In genomic region chr9:35096035-35096849, GRCh38 we compare ENCODE assay signal across 8 cellular contexts. TPM values are rescaled to one million over a fixed set of nuclear protein-coding genes. Genes with fewer than 3 reads are reported as not detected.
DNase-seq lines count a peak whose midpoint lies in the region; ATAC-seq and TF ChIP-seq lines count a peak whose summit lies in the region.

PIGO (minus strand) TSS chr9:35096591; CDS start chr9:35095565, 1,026 bp downstream.

- TF ChIP-seq EP300 in ovary (IDR thresholded peaks at IDR 0.05), result no peak

- H3K4me1 Mint-ChIP-seq in glutamatergic neuron (ENCODE audit: low read depth, unreplicated experiment), result no peaks in the 10 kb centered on the region

- H3K27me3 Mint-ChIP-seq in glutamatergic neuron (ENCODE audit: unreplicated experiment), result no peaks in the 10 kb centered on the region

- peak within 1 kb of the TSS; percentile 91 to 94 for H3K27ac Mint-ChIP-seq in activated naive CD4-positive, alpha-beta T cell treated with anti-CD3 and anti-CD28 coated beads, Interleukin-2, amount 50 U/mL, for 72 hours
- H3K27ac Mint-ChIP-seq in glutamatergic neuron (ENCODE audit: unreplicated experiment), result peak within 1 kb of the TSS; percentile 78

- H3K4me1 ChIP-seq in ovary (ENCODE audit: insufficient read depth), result peaks cover 6% of the 10 kb centered on the region
- peaks cover 0 to 20% (median 10%) of the 10 kb centered on the region in 4 donors for H3K4me1 ChIP-seq in tibial artery

- no peaks in the 10 kb centered on the region for H3K9me3 ChIP-seq in ovary
- H3K9me3 ChIP-seq in tibial artery, result no peaks in the 10 kb centered on the region

- H3K4me3 Mint-ChIP-seq in glutamatergic neuron (ENCODE audit: unreplicated experiment), result peak within 1 kb of the TSS; percentile 89

- no peaks in the 10 kb centered on the region for H3K27me3 ChIP-seq in ovary
- no peaks in the 10 kb centered on the region for H3K27me3 ChIP-seq in tibial artery

- peak within 1 kb of the TSS; percentile 75 to 92 for H3K27ac ChIP-seq in ovary
- H3K27ac ChIP-seq in tibial artery, result peak within 1 kb of the TSS; percentile 94 to 96

- CTCF ChIA-PET in GM10248 (lab: Yijun Ruan, JAX), result interaction anchor here (0.7 to 8.0 kb wide), 33 partner anchors 9 to 561 kb away, joined by 3 to 177 read pairs (median 4); partner anchors contain the start of genes ATOSB, CCDC107, FANCG and RMRP
- CTCF ChIA-PET in HEK293T (lab: Yijun Ruan, JAX), result interaction anchor here (0.9 kb wide), 3 partner anchors 14 to 17 kb away, joined by 3 read pairs; no protein-coding TSS in a partner anchor

- H3K9me3 Mint-ChIP-seq in activated naive CD4-positive, alpha-beta T cell treated with anti-CD3 and anti-CD28 coated beads, Interleukin-2, amount 50 U/mL, for 72 hours, result no peaks in the 10 kb centered on the region
- peaks cover 2% of the 10 kb centered on the region for H3K9me3 Mint-ChIP-seq in glutamatergic neuron (ENCODE audit: unreplicated experiment)

- TF ChIP-seq POLR2A in ovary (IDR thresholded peaks at IDR 0.05), result peak; percentile 45

- peak; percentile 91 to 92 for ATAC-seq in activated naive CD4-positive, alpha-beta T cell treated with anti-CD3 and anti-CD28 coated beads, Interleukin-2, amount 50 U/mL, for 72 hours

- intact Hi-C loops in ovary (cut with DNase I) (loop anchor here in 2 of 4 donors (5.0 kb wide), 1 partner anchor 199 kb away; a partner anchor contains a TSS), tibial artery (cut with DNase I; ENCODE audit: low total_unique reads) (loop anchor here (5.0 kb wide), 1 partner anchor 194 kb away; no protein-coding TSS in a partner anchor)

- DNase-seq in GM10248 (ENCODE audit: extremely low spot score), result peak; percentile 89
- peak; percentile 86 for DNase-seq in HEK293T (ENCODE audit: extremely low spot score)
- peak; percentile 80 for DNase-seq in MV-4-11 (lab: John Stamatoyannopoulos, UW)
- DNase-seq in SKM-1 (lab: John Stamatoyannopoulos, UW; ENCODE audit: unreplicated experiment), result peak; percentile 69
- peak; percentile 91 to 96 for DNase-seq in activated naive CD4-positive, alpha-beta T cell treated with anti-CD3 and anti-CD28 coated beads, Interleukin-2, amount 50 U/mL, for 72 hours (ENCODE audit: low spot score in 2 of 2)
- peak; percentile 92 for DNase-seq in glutamatergic neuron
- peak; percentile 83 to 92 (median 86) for DNase-seq in ovary
- peak; percentile 84 to 92 for DNase-seq in tibial artery

- WGBS in ovary, 3 donors, result 0 to 1% (median 1%) methylated on average over 53 of the region's 53 CpGs

- TF ChIP-seq CTCF in GM10248 (IDR thresholded peaks at IDR 0.05; ENCODE audit: control extremely low read depth, extremely low read depth, low read depth, missing control alignments), result peak; percentile 96
- TF ChIP-seq CTCF in glutamatergic neuron (IDR thresholded peaks at IDR 0.05; ENCODE audit: partially characterized antibody, unreplicated experiment), result peak; percentile 93
- peak; percentile 75 to 90 (median 76) for TF ChIP-seq CTCF in ovary (IDR thresholded peaks at IDR 0.05)
- peak; percentile 65 to 72 for TF ChIP-seq CTCF in tibial artery (IDR thresholded peaks at IDR 0.05)

- POLR2A ChIA-PET in GM10248 (lab: Yijun Ruan, JAX) (interaction anchor here (1.3 kb wide), 1 partner anchor 24 kb away, joined by 6 read pairs; the partner anchor contains the start of gene VCP), HEK293T (lab: Yijun Ruan, JAX) (interaction anchor here (0.6 to 3.0 kb wide), 6 partner anchors 12 to 328 kb away, joined by 3 to 17 read pairs (median 4); partner anchors contain the start of gene FANCG)

- H3K36me3 ChIP-seq in ovary (no peaks in the 10 kb centered on the region), tibial artery (peaks cover 15 to 54% (median 45%) of the 10 kb centered on the region in 3 donors)

- peaks cover 11 to 20% of the 10 kb centered on the region in 2 donors for H3K36me3 Mint-ChIP-seq in activated naive CD4-positive, alpha-beta T cell treated with anti-CD3 and anti-CD28 coated beads, Interleukin-2, amount 50 U/mL, for 72 hours
- H3K36me3 Mint-ChIP-seq in glutamatergic neuron (ENCODE audit: unreplicated experiment), result no peaks in the 10 kb centered on the region

- H3K4me3 ChIP-seq in ovary, result peak within 1 kb of the TSS; percentile 97
- peak within 1 kb of the TSS; percentile 76 to 87 for H3K4me3 ChIP-seq in tibial artery

TF ChIP-seq in HEK293T, 16 proteins besides CTCF, POLR2A, EP300 and RAD21:
- TF ChIP-seq TARDBP (IDR thresholded peaks at IDR 0.05) (no peak), ELF4 (IDR thresholded peaks at IDR 0.05) (peak; percentile 97), LEF1 (IDR thresholded peaks at IDR 0.05; ENCODE audit: borderline replicate concordance) (0 out of 2 replicates have a peak, but pooled peaks have one; percentile 38), NFRKB (IDR thresholded peaks at IDR 0.05) (peak; percentile 14; the same call in 1 of the 2 replicates), L3MBTL2 (conservative IDR thresholded peaks at IDR 0.05) (peak; percentile 61), ARNT (IDR thresholded peaks at IDR 0.05) (no peak; the same call in 1 of the 2 replicates)

RNA-seq across cellular contexts. Expression of gene PIGO, which starts in this region (rescaled TPM):
- total RNA-seq in activated naive CD4-positive, alpha-beta T cell treated with anti-CD3 and anti-CD28 coated beads, Interleukin-2, amount 50 U/mL, for 72 hours, result 10 to 100 TPM; 13.0 to 20.3 TPM
- 19.0 TPM for total RNA-seq in glutamatergic neuron (ENCODE audit: unreplicated experiment)
- 10 to 100 TPM; 12.9 to 22.8 (median 19.6) TPM for total RNA-seq in ovary
- polyA plus RNA-seq in ovary, result 10 to 100 TPM; 13.1 to 20.4 TPM

Comparison
In these comparisons a context has a peak if more than half of its experiments do, and no peak if none do; other contexts are left out.
1. Peak in every context shown above with its lines: DNase-seq, ATAC-seq, H3K4me3 ChIP-seq and H3K27ac ChIP-seq.